ENCODE assay signal across 17 cellular contexts in genomic region chr3:189907803-189908202, GRCh38.
"Had no signal": no experiment of that assay in that cellular context is flagged by ENCODE, and none has a peak within 500 bp of the region (broad histone marks: within the 10 kb centered on the region; RNA-seq: fewer than 3 reads in every experiment).

No MANE protein-coding gene starts in this region.

- DNase-seq: effector memory CD8-positive, alpha-beta T cell; erythroblast; heart left ventricle; hippocampal formation; naive thymus-derived CD4-positive, alpha-beta T cell; nephron progenitor cell; psoas muscle; retina; right lobe of liver; spleen; stimulated activated CD4-positive, alpha-beta T cell treated with anti-CD3 and anti-CD28 coated beads, Interleukin-2, amount 100 ng/mL, for 24 hours; stimulated activated CD4-positive, alpha-beta T cell treated with anti-CD3 and anti-CD28 coated beads, Interleukin-4, amount 100 ng/mL, for 4 hours; stimulated activated naive B cell treated with anti-CD40 and anti-IgM and Interleukin-4, amounts not matched to agents 10 μg/mL and 1 μg/mL and 100 μg/mL, for 72 hours; stimulated activated naive CD8-positive, alpha-beta T cell treated with anti-CD3 and anti-CD28 coated beads, Interleukin-15, amount 100 ng/mL, for 72 hours; testis; transverse colon had no signal

- H3K4me1 ChIP-seq: heart left ventricle, psoas muscle, right lobe of liver, spleen, testis had no signal

- H3K9me3 ChIP-seq: heart left ventricle, neutrophil, psoas muscle, right lobe of liver, spleen, testis, transverse colon had no signal

- H3K4me3 ChIP-seq: heart left ventricle, psoas muscle, right lobe of liver, spleen, testis, transverse colon had no signal

- ATAC-seq: effector memory CD8-positive, alpha-beta T cell; heart left ventricle; naive thymus-derived CD4-positive, alpha-beta T cell; psoas muscle; right lobe of liver; stimulated activated naive B cell treated with anti-CD40 and anti-IgM and Interleukin-4, amounts not matched to agents 10 μg/mL and 1 μg/mL and 100 μg/mL, for 72 hours; stimulated activated naive CD8-positive, alpha-beta T cell treated with anti-CD3 and anti-CD28 coated beads, Interleukin-15, amount 100 ng/mL, for 72 hours had no signal

- H3K27me3 ChIP-seq: heart left ventricle, neutrophil, right lobe of liver, spleen, testis, transverse colon had no signal

- H3K36me3 ChIP-seq: heart left ventricle, neutrophil, right lobe of liver, spleen, transverse colon had no signal

- H3K27ac ChIP-seq: heart left ventricle, neutrophil, psoas muscle, right lobe of liver, spleen, testis, transverse colon had no signal
